In genomic region chr1:71080782-71081696, GRCh38 we compare ENCODE assay signal across 1 cellular context.
TF ChIP-seq lines count a peak whose summit lies in the region.

TSS of gene ZRANB2 (minus strand) at chr1:71081035. CDS start at chr1:71080995, 40 bp downstream.

TF ChIP-seq in K562, 482 proteins besides CTCF, POLR2A, EP300 and RAD21 (continued from another document and continues in another):
- TF ChIP-seq ZNF384 (IDR thresholded peaks at IDR 0.05; ENCODE audit: low read depth, low read length) (no peak), TAF9B (IDR thresholded peaks at IDR 0.05; ENCODE audit: partially characterized antibody) (peak; percentile 91), ARHGAP35 (IDR thresholded peaks at IDR 0.05; ENCODE audit: partially characterized antibody) (no peak), SMAD4 (CRISPR knock-in tag; conservative IDR thresholded peaks at IDR 0.05) (0 out of 2 replicates have a peak, but pooled peaks have one; percentile 14), HMG20B (CRISPR knock-in tag; IDR thresholded peaks at IDR 0.05) (no peak), ZNF347 (CRISPR knock-in tag; IDR thresholded peaks at IDR 0.05; ENCODE audit: low read depth) (no peak), DLX4 (CRISPR knock-in tag; IDR thresholded peaks at IDR 0.05) (no peak), ZNF133 (CRISPR knock-in tag; IDR thresholded peaks at IDR 0.05) (no peak), ZFPM2 (CRISPR knock-in tag; IDR thresholded peaks at IDR 0.05) (no peak), RFX7 (CRISPR knock-in tag; IDR thresholded peaks at IDR 0.05) (no peak), ZNF121 (CRISPR knock-in tag; conservative IDR thresholded peaks at IDR 0.05) (no peak), PURB (CRISPR knock-in tag; IDR thresholded peaks at IDR 0.05; ENCODE audit: low read depth) (no peak), TGIF2 (CRISPR knock-in tag; IDR thresholded peaks at IDR 0.05) (peak; percentile 92; the same call in 1 of the 2 replicates), RBFOX2 (IDR thresholded peaks at IDR 0.05; ENCODE audit: low read depth, low read length) (peak; percentile 93), VEZF1 (CRISPR knock-in tag; IDR thresholded peaks at IDR 0.05) (peak; percentile 54), CC2D1A (IDR thresholded peaks at IDR 0.05) (peak; percentile 93), ZBED1 (IDR thresholded peaks at IDR 0.05) (no peak), KLF6 (CRISPR knock-in tag; IDR thresholded peaks at IDR 0.05; ENCODE audit: borderline replicate concordance) (no peak), ZBTB33 (CRISPR knock-in tag; IDR thresholded peaks at IDR 0.05) (peak; percentile 38; the same call in 1 of the 2 replicates), CHD2 (IDR thresholded peaks at IDR 0.05; ENCODE audit: low read depth, low read length) (no peak), C11orf30 (IDR thresholded peaks at IDR 0.05; ENCODE audit: low read depth) (peak; percentile 79), ZNF512 (tag; IDR thresholded peaks at IDR 0.05) (no peak), CHD1 (IDR thresholded peaks at IDR 0.05; ENCODE audit: low read length) (no peak), DIDO1 (tag; IDR thresholded peaks at IDR 0.05; ENCODE audit: low read depth) (peak; percentile 69; the same call in 1 of the 2 replicates), SP2 (IDR thresholded peaks at IDR 0.05; ENCODE audit: extremely low read depth, low read depth, low read length, poor library complexity, severe bottlenecking) (peak; percentile 69), HSF4 (CRISPR knock-in tag; IDR thresholded peaks at IDR 0.05; ENCODE audit: borderline replicate concordance) (no peak), ZNF584 (CRISPR knock-in tag; IDR thresholded peaks at IDR 0.05; ENCODE audit: low read depth) (no peak), CAMTA2 (CRISPR knock-in tag; conservative IDR thresholded peaks at IDR 0.05) (no peak), POLR2G (IDR thresholded peaks at IDR 0.05; ENCODE audit: low read depth, low read length) (peak; percentile 88), MED1 (CRISPR knock-in tag; IDR thresholded peaks at IDR 0.05; ENCODE audit: borderline replicate concordance) (no peak), XRCC4 (IDR thresholded peaks at IDR 0.05; ENCODE audit: extremely low read depth, insufficient read depth, insufficient read length) (no peak), FOXJ2 (tag; IDR thresholded peaks at IDR 0.05) (peak; percentile 70), ZNF785 (CRISPR knock-in tag; IDR thresholded peaks at IDR 0.05) (no peak), FOXP1 (CRISPR knock-in tag; IDR thresholded peaks at IDR 0.05) (no peak), NFE2L1 (tag; IDR thresholded peaks at IDR 0.05; ENCODE audit: borderline replicate concordance, low read depth) (no peak), CREBBP (IDR thresholded peaks at IDR 0.05; ENCODE audit: low read depth, low read length) (no peak), CHD7 (IDR thresholded peaks at IDR 0.05; ENCODE audit: low read depth, low read length) (no peak), KLF10 (CRISPR knock-in tag; IDR thresholded peaks at IDR 0.05) (no peak), HNRNPLL (IDR thresholded peaks at IDR 0.05; ENCODE audit: low read depth, low read length, poor library complexity, severe bottlenecking) (no peak), EHMT2 (IDR thresholded peaks at IDR 0.05) (no peak), PHF20 (IDR thresholded peaks at IDR 0.05; ENCODE audit: partially characterized antibody) (peak; percentile 67), ZC3H4 (CRISPR knock-in tag; IDR thresholded peaks at IDR 0.05; ENCODE audit: borderline replicate concordance) (no peak), CBX2 (IDR thresholded peaks at IDR 0.05; ENCODE audit: insufficient read depth, low read length, poor library complexity, severe bottlenecking) (no peak), SMAD3 (CRISPR knock-in tag; conservative IDR thresholded peaks at IDR 0.05) (no peak), SIRT6 (IDR thresholded peaks at IDR 0.05; ENCODE audit: low read depth, low read length) (no peak), RBM34 (IDR thresholded peaks at IDR 0.05; ENCODE audit: borderline replicate concordance, insufficient read depth, low read length) (no peak), ZNF143 (CRISPR knock-in tag; IDR thresholded peaks at IDR 0.05) (no peak), ZNF449 (CRISPR knock-in tag; IDR thresholded peaks at IDR 0.05) (no peak), SLC30A9 (CRISPR knock-in tag; IDR thresholded peaks at IDR 0.05) (no peak)
